Comparison of ENCODE assay signal across 7 cellular contexts in the genomic region with DNA sequence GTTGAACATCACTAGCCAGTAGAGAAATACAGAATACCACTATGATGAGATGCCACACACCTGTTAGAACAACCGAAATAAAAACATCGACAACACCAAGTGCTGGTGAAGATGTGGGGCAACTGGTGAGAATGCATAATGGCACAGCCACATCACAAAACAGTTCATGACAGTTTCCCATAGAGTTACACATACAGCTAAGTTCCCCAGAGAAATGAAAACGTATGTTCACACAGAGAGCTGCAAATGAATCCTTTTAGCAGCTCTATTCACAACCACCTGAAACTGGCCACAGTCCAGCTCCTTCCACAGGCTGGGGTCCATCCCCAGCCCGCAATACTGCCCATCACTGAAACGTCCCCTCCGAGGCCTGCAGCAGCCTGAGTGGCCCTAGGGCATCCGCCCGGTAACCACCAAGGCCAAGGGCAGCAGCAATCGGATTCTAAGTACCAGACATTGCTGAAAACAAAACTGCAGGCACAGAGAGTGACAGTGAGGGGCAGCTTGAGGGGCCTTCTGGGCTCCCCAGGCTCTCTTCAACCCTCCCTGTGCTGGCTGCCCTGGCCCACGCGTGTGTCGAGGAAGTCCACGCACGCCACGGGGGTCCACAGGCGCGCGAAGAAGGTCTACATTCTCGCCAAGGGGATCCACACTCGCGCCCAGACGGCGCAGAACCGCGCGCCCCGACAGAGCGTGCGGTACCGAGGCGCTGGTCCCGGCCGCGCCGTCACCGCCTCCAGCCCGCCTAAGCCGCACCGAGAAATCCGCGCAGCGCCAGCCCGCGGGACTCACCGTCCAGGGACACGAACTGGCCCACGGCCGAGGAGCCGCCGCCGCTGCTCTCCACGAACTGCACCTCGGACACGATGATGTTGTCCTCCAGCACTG.
DNase-seq lines count a peak whose midpoint lies in the region; ATAC-seq, FAIRE-seq and TF ChIP-seq lines count a peak whose summit lies in the region.

No MANE protein-coding gene starts in this region.

- H3K4me2 ChIP-seq in MM.1S (ENCODE audit: low read depth, low read length), result peak overlapping the region; percentile 57; the same call in 1 of the 2 replicates

- H3K4me1 ChIP-seq in MM.1S (ENCODE audit: low read length) (no peaks in the 10 kb centered on the region), adipocyte (ENCODE audit: control insufficient read depth, insufficient read depth, low read length) (peaks cover 9% of the 10 kb centered on the region)

- no peak for DNase-seq in H54 (ENCODE audit: insufficient read length, low spot score)
- DNase-seq in MM.1S, result no peak
- DNase-seq in adipocyte (ENCODE audit: low read depth), result no peak
- peak; percentile 39 to 48 for DNase-seq in stimulated activated CD4-positive, alpha-beta T cell treated with anti-CD3 and anti-CD28 coated beads, Interleukin-2, amount 100 ng/mL, for 24 hours
- DNase-seq in superior temporal gyrus (ENCODE audit: extremely low spot score), result no peak

- H3K27me3 ChIP-seq in MM.1S (replicated peaks; ENCODE audit: insufficient read depth, low read length) (no peaks in the 10 kb centered on the region), adipocyte (replicated peaks; ENCODE audit: control insufficient read depth, insufficient read depth, low read length) (no peaks in the 10 kb centered on the region)

- peaks cover 34% of the 10 kb centered on the region for H3K79me2 ChIP-seq in MM.1S (ENCODE audit: low read length)

- no peaks in the 10 kb centered on the region for H3K9me2 ChIP-seq in MM.1S (replicated peaks; ENCODE audit: insufficient read depth, low read length)

- H3K9me3 ChIP-seq in MM.1S (replicated peaks; ENCODE audit: insufficient read depth, low read length), result no peaks in the 10 kb centered on the region
- no peaks in the 10 kb centered on the region for H3K9me3 ChIP-seq in adipocyte (ENCODE audit: control insufficient read depth, low read length)
- no peaks in the 10 kb centered on the region for H3K9me3 ChIP-seq in iPS-18c (ENCODE audit: control insufficient read depth, insufficient read depth, low read length)

- H3K27ac ChIP-seq in MM.1S (ENCODE audit: low read length), result peak overlapping the region; percentile 16; the same call in 1 of the 2 replicates

- H3F3A ChIP-seq in MM.1S (ENCODE audit: insufficient read depth, low read length), result no peaks in the 10 kb centered on the region

- ATAC-seq in GM18505 (IDR thresholded peaks at IDR 0.05; ENCODE audit: unreplicated experiment), result peak; percentile 11

- no peaks in the 10 kb centered on the region for H4K20me1 ChIP-seq in MM.1S (ENCODE audit: insufficient read depth, low read length)

- H3K9ac ChIP-seq in MM.1S (ENCODE audit: low read length), result peak overlapping the region; percentile 72
- H3K9ac ChIP-seq in adipocyte (ENCODE audit: low read length), result peak overlapping the region; percentile 92

- peak; percentile 23 for FAIRE-seq in H54 (lab: Jason Lieb, UNC)

- TF ChIP-seq POLR2A in GM18505 (IDR thresholded peaks at IDR 0.05; ENCODE audit: borderline replicate concordance, extremely low read depth, insufficient read depth, insufficient read length), result no peak
- no peak for TF ChIP-seq POLR2A in H54 (IDR thresholded peaks at IDR 0.05; ENCODE audit: low read depth, low read length)

- H3K4me3 ChIP-seq in MM.1S (ENCODE audit: low read length) (peak overlapping the region; percentile 73), adipocyte (ENCODE audit: low read length) (peak overlapping the region; percentile 92), iPS-18c (ENCODE audit: insufficient read depth, low read depth, low read length) (peak overlapping the region; percentile 85)

- peak overlapping the region; percentile 53 for H2AFZ ChIP-seq in MM.1S (ENCODE audit: low read length)

- no peak for TF ChIP-seq CTCF in MM.1S (IDR thresholded peaks at IDR 0.05; ENCODE audit: low read length)

- H3K36me3 ChIP-seq in MM.1S (replicated peaks; ENCODE audit: insufficient read depth, low read length), result no peaks in the 10 kb centered on the region
- no peaks in the 10 kb centered on the region for H3K36me3 ChIP-seq in adipocyte (ENCODE audit: control insufficient read depth, insufficient read depth, low read length, severe bottlenecking)

Comparison
In these comparisons a context has a peak if more than half of its experiments do, and no peak if none do; other contexts are left out.
1. DNase-seq: peak in stimulated activated CD4-positive, alpha-beta T cell treated with anti-CD3 and anti-CD28 coated beads, Interleukin-2, amount 100 ng/mL, for 24 hours (2 of 2); none in H54 (single experiment), MM.1S (single experiment), adipocyte (single experiment) and superior temporal gyrus (single experiment).
2. Peak in every context shown above with its lines, with median percentiles within 50 percentile points of each other: H3K4me3 ChIP-seq.